Comparison of ENCODE assay signal across 15 cellular contexts in genomic region chr9:77498891-77499290, GRCh38.
DNase-seq lines count a peak whose midpoint lies in the region; ATAC-seq and TF ChIP-seq lines count a peak whose summit lies in the region.
"Had no signal": no experiment of that assay in that cellular context is flagged by ENCODE, and none has a peak within 500 bp of the region (broad histone marks: within the 10 kb centered on the region; RNA-seq: fewer than 3 reads in every experiment).

No MANE protein-coding gene starts in this region.

- H3K36me3 ChIP-seq in lower lobe of right lung = no peaks in the 10 kb centered on the region
- no peaks in the 10 kb centered on the region for H3K36me3 ChIP-seq in subcutaneous abdominal adipose tissue (ENCODE audit: control insufficient read depth in 5 of 5, insufficient read depth in 5 of 5, low read length in 5 of 5)
- no peaks in the 10 kb centered on the region for H3K36me3 ChIP-seq in HAP-1 (replicated peaks)
- H3K36me3 ChIP-seq in adrenal gland (replicated peaks in 1 of 2) = no peaks in the 10 kb centered on the region
- H3K36me3 ChIP-seq: BLaER1 treated with 17β-estradiol and CSF1 and Interleukin-3, amounts not matched to agents 10 nM and 100 nM had no signal

- no peaks in the 10 kb centered on the region for H3K27me3 ChIP-seq in lower lobe of right lung (ENCODE audit: low read depth)
- no peaks in the 10 kb centered on the region for H3K27me3 ChIP-seq in subcutaneous abdominal adipose tissue (ENCODE audit: control insufficient read depth in 5 of 5, insufficient read depth in 4 of 5, low read length in 5 of 5)
- H3K27me3 ChIP-seq in HAP-1 (ENCODE audit: low read depth) = no peaks in the 10 kb centered on the region
- no peaks in the 10 kb centered on the region for H3K27me3 ChIP-seq in adrenal gland
- H3K27me3 ChIP-seq: BLaER1 treated with 17β-estradiol and CSF1 and Interleukin-3, amounts not matched to agents 10 nM and 100 nM had no signal

- DNase-seq in amniotic epithelial cell (ENCODE audit: low read depth) (peak; percentile 32), fibroblast of pulmonary artery (ENCODE audit: low read depth) (peak; percentile 84), lower lobe of right lung (no peak), HAP-1 (ENCODE audit: low spot score in 2 of 2) (no peak), adrenal gland (no peak)
- DNase-seq: DMS 273 treated with DMSO at 0.1 percent for 48 hours, H7, Kasumi-1, NCI-H1417 treated with DMSO at 0.1 percent for 48 hours, NCI-H2081, NCI-H510A treated with DMSO at 0.1 percent for 48 hours, SIG-M5 had no signal

- intact Hi-C loops in lower lobe of right lung (cut with DNase I) (no loop called here), adrenal gland (cut with DNase I) (no loop called here)

- H3K27ac ChIP-seq in lower lobe of right lung (no peak overlapping the region), subcutaneous abdominal adipose tissue (ENCODE audit: low read depth, low read length) (peak overlapping the region; percentile 82), adrenal gland (peak overlapping the region in 1 of 5 donors; percentile 26)
- H3K27ac ChIP-seq: BLaER1 treated with 17β-estradiol and CSF1 and Interleukin-3, amounts not matched to agents 10 nM and 100 nM had no signal

- in situ Hi-C loops in HAP-1 (cut with MboI; ENCODE audit: low sequenced_read_pairs) = no loop called here

- TF ChIP-seq CTCF in fibroblast of pulmonary artery (IDR thresholded peaks at IDR 0.05; ENCODE audit: low read length, missing control alignments) (no peak), lower lobe of right lung (IDR thresholded peaks at IDR 0.05) (no peak), adrenal gland (IDR thresholded peaks at IDR 0.05) (no peak)

- WGBS in adrenal gland, 4 donors = 66 to 86% (median 70%) methylated on average over 1 of the region's 1 CpG

- ATAC-seq in lower lobe of right lung (peak; percentile 41 to 55), HG03196 (IDR thresholded peaks at IDR 0.05; ENCODE audit: unreplicated experiment) (no peak)

- H3K4me3 ChIP-seq in fibroblast of pulmonary artery (replicated peaks; ENCODE audit: low read depth, low read length) (no peak overlapping the region), lower lobe of right lung (no peak overlapping the region), subcutaneous abdominal adipose tissue (ENCODE audit: low read depth in 1 of 5, low read length in 5 of 5) (no peak overlapping the region), HAP-1 (no peak overlapping the region), adrenal gland (no peak overlapping the region)
- H3K4me3 ChIP-seq: BLaER1 treated with 17β-estradiol and CSF1 and Interleukin-3, amounts not matched to agents 10 nM and 100 nM had no signal

- peak overlapping the region in 1 of 5 donors; percentile 19 for H3K9ac ChIP-seq in subcutaneous abdominal adipose tissue (ENCODE audit: low read length in 5 of 5)
- H3K9ac ChIP-seq: BLaER1 treated with 17β-estradiol and CSF1 and Interleukin-3, amounts not matched to agents 10 nM and 100 nM had no signal

- H3K4me1 ChIP-seq in lower lobe of right lung (peaks cover 7% of the 10 kb centered on the region), subcutaneous abdominal adipose tissue (ENCODE audit: control insufficient read depth in 5 of 5, insufficient read depth in 5 of 5, low read length in 5 of 5) (peaks cover 3 to 25% (median 14%) of the 10 kb centered on the region in 5 donors), HAP-1 (no peaks in the 10 kb centered on the region), adrenal gland (replicated peaks in 1 of 2) (peaks cover 16 to 18% of the 10 kb centered on the region in 2 donors)

- no peak for TF ChIP-seq POLR2A in adrenal gland (IDR thresholded peaks at IDR 0.05)

- H3K9me3 ChIP-seq in lower lobe of right lung (no peaks in the 10 kb centered on the region), subcutaneous abdominal adipose tissue (ENCODE audit: control insufficient read depth in 5 of 5, low read length in 5 of 5) (no peaks in the 10 kb centered on the region), HAP-1 (no peaks in the 10 kb centered on the region), adrenal gland (replicated peaks in 1 of 3) (no peaks in the 10 kb centered on the region)

Comparison
In these comparisons a context has a peak if more than half of its experiments do, and no peak if none do; other contexts are left out.
1. DNase-seq: peak in amniotic epithelial cell (single experiment) and fibroblast of pulmonary artery (single experiment); none in lower lobe of right lung (single experiment), HAP-1 (0 of 2) and adrenal gland (0 of 7).